In genomic region chr6:132344811-132345210, GRCh38 we compare ENCODE assay signal across 24 cellular contexts. TPM values are rescaled to one million over a fixed set of nuclear protein-coding genes. Genes with fewer than 3 reads are reported as not detected.
A peak's percentile ranks its signal among the peaks of the same experiment; 100 is the strongest.
DNase-seq lines count a peak whose midpoint lies in the region; ATAC-seq, FAIRE-seq and TF ChIP-seq lines count a peak whose summit lies in the region.
"Had no signal": no experiment of that assay in that cellular context is flagged by ENCODE, and none has a peak within 500 bp of the region (broad histone marks: within the 10 kb centered on the region; RNA-seq: fewer than 3 reads in every experiment).

No MANE protein-coding gene starts in this region.

- H3K4ac ChIP-seq in H1 (replicated peaks; ENCODE audit: insufficient read length, low read depth, low read length): no peak overlapping the region

- H4K8ac ChIP-seq in H1 (ENCODE audit: extremely low read depth, insufficient read depth, low read length): no peak overlapping the region

- no peaks in the 10 kb centered on the region for H4K20me1 ChIP-seq in PC-9 (ENCODE audit: insufficient read depth)
- H4K20me1 ChIP-seq in H1 (replicated peaks in 1 of 2; ENCODE audit: control insufficient read depth in 1 of 2, insufficient read depth in 2 of 2, low read length in 2 of 2): no peaks in the 10 kb centered on the region

- H3K79me2 ChIP-seq in PC-9 (ENCODE audit: low read depth) (no peaks in the 10 kb centered on the region), H1 (ENCODE audit: control insufficient read depth in 1 of 2, insufficient read depth in 2 of 2, low read length in 2 of 2) (no peaks in the 10 kb centered on the region)

- no peak for TF ChIP-seq POLR2A in H1 (IDR thresholded peaks at IDR 0.05; ENCODE audit: control extremely low read depth in 1 of 2, low read depth in 2 of 2, low read length in 2 of 2)

- H3K4me2 ChIP-seq in PC-9: no peak overlapping the region
- H3K4me2 ChIP-seq in H1 (ENCODE audit: insufficient read depth in 1 of 2, low read depth in 2 of 2, low read length in 2 of 2): no peak overlapping the region
- H3K4me2 ChIP-seq: A549, GM23338 had no signal

- H3K27ac ChIP-seq in HEK293 (ENCODE audit: extremely low read depth, low read depth, low read length): no peak overlapping the region
- no peak overlapping the region for H3K27ac ChIP-seq in PC-9
- no peak overlapping the region for H3K27ac ChIP-seq in H1 (ENCODE audit: low read depth, low read length)
- H3K27ac ChIP-seq: A549 had no signal

- H4K91ac ChIP-seq in H1 (replicated peaks; ENCODE audit: insufficient read length, low read length): no peak overlapping the region

- TF ChIP-seq CTCF in BE2C (IDR thresholded peaks at IDR 0.05; ENCODE audit: low read depth, low read length): no peak
- TF ChIP-seq CTCF in HEK293 (tag by site-specific recombination; IDR thresholded peaks at IDR 0.05): no peak
- no peak for TF ChIP-seq CTCF in PC-9 (conservative IDR thresholded peaks at IDR 0.05)
- no peak for TF ChIP-seq CTCF in H1 (IDR thresholded peaks at IDR 0.05; ENCODE audit: control extremely low read depth in 1 of 3, insufficient read depth in 1 of 3, low read depth in 1 of 3, low read length in 3 of 3)

- WGBS in H1 (ENCODE audit: extremely low coverage in 1 of 2, insufficient coverage in 1 of 2, insufficient read length in 1 of 2, insufficient replicate concordance in 2 of 2, low coverage in 1 of 2, low lambda C conversion rate in 2 of 2, missing lambda C conversion rate in 1 of 2), 2 experiments: 97% methylated on average over 5 of the region's 5 CpGs; no CpG with 5 or more reads in 1 of the 2 experiments

- H3K23ac ChIP-seq in H1 (ENCODE audit: insufficient read length): no peak overlapping the region

- H4K5ac ChIP-seq in H1 (ENCODE audit: insufficient read length, low read depth, low read length): no peak overlapping the region

- no peak for TF ChIP-seq RAD21 in H1 (IDR thresholded peaks at IDR 0.05 in 1 of 2, conservative IDR thresholded peaks at IDR 0.05 in 1 of 2; ENCODE audit: low read depth in 2 of 2, low read length in 2 of 2)

- H3K27me3 ChIP-seq in BE2C (no peaks in the 10 kb centered on the region), PC-9 (ENCODE audit: insufficient read depth, low read depth) (no peaks in the 10 kb centered on the region), H1 (replicated peaks in 1 of 4; ENCODE audit: control insufficient read depth in 3 of 4, extremely low read depth in 1 of 4, insufficient read depth in 3 of 4, low read length in 3 of 4) (no peaks in the 10 kb centered on the region; a peak in 1 of 7 replicates)

- H2BK20ac ChIP-seq in H1 (ENCODE audit: low read length): no peak overlapping the region

- no peak for TF ChIP-seq EP300 in H1 (IDR thresholded peaks at IDR 0.05; ENCODE audit: borderline replicate concordance in 1 of 2, low read depth in 2 of 2, low read length in 2 of 2)

- CTCF ChIA-PET in HEK293 (lab: Yijun Ruan, JAX) (interaction anchor here (0.9 kb wide), 1 partner anchor 65 kb away, joined by 4 read pairs; no protein-coding TSS in a partner anchor), PC-9 (lab: Charles Lee) (no interaction called here), H1 (lab: Charles Lee; ENCODE audit: partially characterized antibody) (no interaction called here)

- no peak overlapping the region for H2AK5ac ChIP-seq in H1 (ENCODE audit: low read depth, low read length)

- intact Hi-C loops in PC-9 (cut with micrococcal nuclease; ENCODE audit: unreplicated experiment) (no loop called here), Right ventricle myocardium superior (cut with DNase I) (no loop called here)

- no peak overlapping the region for H2BK12ac ChIP-seq in H1 (ENCODE audit: low read depth, low read length)

- POLR2A ChIA-PET in HEK293 (lab: Yijun Ruan, JAX) (no interaction called here), PC-9 (lab: Charles Lee; ENCODE audit: unreplicated experiment) (no interaction called here), H1 (lab: Charles Lee; ENCODE audit: partially characterized antibody) (no interaction called here)

- H2BK15ac ChIP-seq in H1 (ENCODE audit: low read length): no peak overlapping the region

- H3K4me3 ChIP-seq in BE2C (ENCODE audit: low read depth, low read length) (no peak overlapping the region), HEK293 (ENCODE audit: low read depth, low read length) (no peak overlapping the region), PC-9 (no peak overlapping the region), H1 (ENCODE audit: extremely low read depth in 1 of 4, insufficient read depth in 2 of 4, low read depth in 3 of 4, low read length in 4 of 4) (no peak overlapping the region)
- H3K4me3 ChIP-seq: A549, GM23338 had no signal

- H3K9me3 ChIP-seq in BE2C (no peaks in the 10 kb centered on the region), HEK293 (ENCODE audit: control insufficient read depth, insufficient read depth, low read depth, low read length) (no peaks in the 10 kb centered on the region), PC-9 (ENCODE audit: insufficient read depth, low read depth) (peaks cover 15% of the 10 kb centered on the region; the same call in 1 of the 2 replicates), H1 (ENCODE audit: insufficient read depth in 2 of 2, low read depth in 1 of 2, low read length in 1 of 2) (no peaks in the 10 kb centered on the region)
- H3K9me3 ChIP-seq: A549 had no signal

- H3K79me1 ChIP-seq in H1 (ENCODE audit: low read depth, low read length): no peaks in the 10 kb centered on the region

- H3K23me2 ChIP-seq in H1 (ENCODE audit: low read depth, low read length): no peaks in the 10 kb centered on the region

- no peak for ATAC-seq in Right ventricle myocardium superior (ENCODE audit: poor library complexity)
- ATAC-seq: A549, GM23338 had no signal

- H2AFZ ChIP-seq in PC-9 (0 out of 2 replicates have a peak overlapping the region, but pooled peaks have one; percentile 39), H1 (ENCODE audit: low read length) (0 out of 2 replicates have a peak overlapping the region, but pooled peaks have one; percentile 15)
- H2AFZ ChIP-seq: GM23338 had no signal

- no peak overlapping the region for H2BK5ac ChIP-seq in H1 (ENCODE audit: low read depth, low read length)

- no peak overlapping the region for H3K18ac ChIP-seq in H1 (ENCODE audit: extremely low read depth, low read length)

- H3K56ac ChIP-seq in H1 (replicated peaks; ENCODE audit: insufficient read length, low read depth, low read length): no peak overlapping the region

- no peaks in the 10 kb centered on the region for H3K36me3 ChIP-seq in BE2C
- no peaks in the 10 kb centered on the region for H3K36me3 ChIP-seq in HEK293 (ENCODE audit: control insufficient read depth in 2 of 2, insufficient read depth in 1 of 2, low read length in 2 of 2)
- H3K36me3 ChIP-seq in PC-9 (ENCODE audit: low read depth): no peaks in the 10 kb centered on the region
- H3K36me3 ChIP-seq in H1 (ENCODE audit: control insufficient read depth in 2 of 4, insufficient read depth in 4 of 4, low read length in 3 of 4): no peaks in the 10 kb centered on the region

- H3K14ac ChIP-seq in H1 (ENCODE audit: insufficient read length): no peak overlapping the region

- FAIRE-seq in H1 (lab: Jason Lieb, UNC): no peak
- FAIRE-seq: A549, GM12891, GM18507, H54 had no signal

- no TSS peak for BruUV-seq in PC-9 (replicated peaks; lab: Mats Ljungman, UMichigan)

- H3K4me1 ChIP-seq in BE2C: peaks cover 7% of the 10 kb centered on the region; the same call in 1 of the 2 replicates
- no peaks in the 10 kb centered on the region for H3K4me1 ChIP-seq in HEK293 (ENCODE audit: control insufficient read depth, insufficient read depth, low read length)
- no peaks in the 10 kb centered on the region for H3K4me1 ChIP-seq in PC-9 (replicated peaks; ENCODE audit: insufficient read depth)
- peaks cover 0 to 5% (median 0%) of the 10 kb centered on the region in 4 experiments; a peak in 3 of 7 replicates for H3K4me1 ChIP-seq in H1 (replicated peaks in 1 of 4; ENCODE audit: control insufficient read depth in 3 of 4, insufficient read depth in 4 of 4, low read length in 3 of 4)
- H3K4me1 ChIP-seq: A549 had no signal

- no peak overlapping the region for H2BK120ac ChIP-seq in H1 (replicated peaks; ENCODE audit: low read depth, low read length)

- H3K9me2 ChIP-seq in PC-9 (ENCODE audit: insufficient read depth): no peaks in the 10 kb centered on the region

- H3K9ac ChIP-seq in H1 (replicated peaks in 1 of 4; ENCODE audit: extremely low read depth in 1 of 4, low read depth in 3 of 4, low read length in 3 of 4): no peak overlapping the region

- no peaks in the 10 kb centered on the region for H3F3A ChIP-seq in PC-9 (ENCODE audit: insufficient read depth, low read depth)

- peak; percentile 27 for DNase-seq in BE2C
- no peak for DNase-seq in PC-9
- DNase-seq in H1 (ENCODE audit: low read depth in 1 of 2, low spot score in 2 of 2): no peak
- DNase-seq in Right ventricle myocardium superior: no peak
- no peak for DNase-seq in NCI-H1105 treated with DMSO at 0.1 percent for 48 hours (lab: John Stamatoyannopoulos, UW)
- no peak for DNase-seq in NCI-H82 treated with DMSO at 0.1 percent for 48 hours (lab: John Stamatoyannopoulos, UW; ENCODE audit: unreplicated experiment)
- DNase-seq in SKM-1 treated with dmso at 0.1 percent for 144 hours (lab: John Stamatoyannopoulos, UW; ENCODE audit: unreplicated experiment): no peak
- DNase-seq: 8988T; ACHN; AML-193; C1 segment of cervical spinal cord; CD4-positive, alpha-beta memory T cell; COR-L47; DMS153; DMS79 treated with DMSO at 0.1 percent for 48 hours; GF-D8; HCEC 1CT had no signal

TF ChIP-seq in HEK293, 187 proteins besides CTCF, POLR2A, EP300 and RAD21:
- TF ChIP-seq ZFP69B (tag by site-specific recombination; IDR thresholded peaks at IDR 0.05) (no peak), SETDB1 (IDR thresholded peaks at IDR 0.05; ENCODE audit: insufficient read length, low read length) (peak; percentile 81)

TF ChIP-seq in H1, 55 proteins besides CTCF, POLR2A, EP300 and RAD21 (continues in another document):
- TF ChIP-seq CHD1 (IDR thresholded peaks at IDR 0.05; ENCODE audit: low read depth, low read length) (no peak), EGR1 (IDR thresholded peaks at IDR 0.05; ENCODE audit: borderline replicate concordance, low read depth, low read length) (no peak), NRF1 (IDR thresholded peaks at IDR 0.05; ENCODE audit: low read depth, low read length) (no peak), GTF2F1 (IDR thresholded peaks at IDR 0.05; ENCODE audit: borderline replicate concordance, low read depth, low read length) (no peak), SIRT6 (IDR thresholded peaks at IDR 0.05; ENCODE audit: low read length) (no peak)

RNA-seq across cellular contexts. Expression of gene MOXD1, which starts 56.5 kb away (rescaled TPM):
- polyA plus RNA-seq in BE2C (2012; ENCODE audit: insufficient read depth, insufficient read length, low read depth): 0.49 TPM
- total RNA-seq in PC-9 (2021) (1.0 and 1.3 TPM in 2 replicates), Right ventricle myocardium superior (2.2 TPM)
- 1.4 and 1.6 TPM in 2 replicates for total RNA-seq in H1 (2021; fragmentation: NEBNext Ultra II Directional; extraction: Animal tissue kit (Norgen Biotek cat#: 25700))
- 1.7 and 3.5 TPM in 2 replicates for polyA plus RNA-seq in H1 (2011; rRNA removed)
- 2.6 TPM for polyA plus RNA-seq in H1 (2011; cell fraction: cytosol; rRNA removed)
- polyA plus RNA-seq in H1 (2011; cell fraction: nucleus; rRNA removed): 1.3 TPM
- 2.7 to 4.8 TPM (median 4.2 TPM) in 4 replicates for polyA plus RNA-seq in H1 (2012, experiment 1 of 2)
- polyA plus RNA-seq in H1 (2012, experiment 2 of 2): 0.80 TPM
- 2.2 TPM for polyA plus RNA-seq in H1 (2013, experiment 1 of 2)
- 2.3 TPM for polyA plus RNA-seq in H1 (2013, experiment 2 of 2)
- polyA minus RNA-seq in H1 (2011; rRNA and poly(A)+ RNA removed): 1.6 and 4.1 TPM in 2 replicates
- polyA minus RNA-seq in H1 (2011; cell fraction: cytosol; rRNA and poly(A)+ RNA removed): 1.4 TPM
- polyA minus RNA-seq in H1 (2011; cell fraction: nucleus; rRNA and poly(A)+ RNA removed): 2.4 TPM
- total RNA-seq: CD4-positive, alpha-beta memory T cell; G401 had no signal
- polyA plus RNA-seq: CD4-positive, alpha-beta memory T cell had no signal
